Comparison of ENCODE assay signal across 20 cellular contexts in genomic region chr6:108766886-108767285, GRCh38.
"Had no signal": no experiment of that assay in that cellular context is flagged by ENCODE, and none has a peak within 500 bp of the region (broad histone marks: within the 10 kb centered on the region; RNA-seq: fewer than 3 reads in every experiment).

No MANE protein-coding gene starts in this region.

- H3K36me3 ChIP-seq: MG63 had no signal

- H3K27ac ChIP-seq: RWPE1 had no signal

- H3K9ac ChIP-seq: SK-N-SH had no signal

- H3K9me2 ChIP-seq: SK-N-SH had no signal

- H3K4me2 ChIP-seq: SK-N-SH had no signal

- H3K9me3 ChIP-seq: MG63, SK-N-SH had no signal

- H3K27me3 ChIP-seq: MG63 had no signal

- DNase-seq: IMR-90; Karpas-422; KG1; MG63; NCI-H1092 treated with DMSO at 0.1 percent for 48 hours; NCI-H1436; NCI-H187; NCI-H2029; NCI-H2081 treated with DMSO at 0.1 percent for 48 hours; NCI-H2171; NCI-H345; NCI-H526 treated with DMSO at 0.1 percent for 48 hours; NCI-H748 treated with DMSO at 0.1 percent for 48 hours; NK-92 treated with Interleukin-12 subunit alpha and Interleukin-12 subunit beta, amount 100 ng/mL, for 24 hours; PC-3; SHP77; SK-N-SH; SW 1271 had no signal

- ATAC-seq: Panc1, PC-3 had no signal

- H3K4me3 ChIP-seq: MG63 had no signal
